ENCODE assay signal across 9 cellular contexts in the genomic region with DNA sequence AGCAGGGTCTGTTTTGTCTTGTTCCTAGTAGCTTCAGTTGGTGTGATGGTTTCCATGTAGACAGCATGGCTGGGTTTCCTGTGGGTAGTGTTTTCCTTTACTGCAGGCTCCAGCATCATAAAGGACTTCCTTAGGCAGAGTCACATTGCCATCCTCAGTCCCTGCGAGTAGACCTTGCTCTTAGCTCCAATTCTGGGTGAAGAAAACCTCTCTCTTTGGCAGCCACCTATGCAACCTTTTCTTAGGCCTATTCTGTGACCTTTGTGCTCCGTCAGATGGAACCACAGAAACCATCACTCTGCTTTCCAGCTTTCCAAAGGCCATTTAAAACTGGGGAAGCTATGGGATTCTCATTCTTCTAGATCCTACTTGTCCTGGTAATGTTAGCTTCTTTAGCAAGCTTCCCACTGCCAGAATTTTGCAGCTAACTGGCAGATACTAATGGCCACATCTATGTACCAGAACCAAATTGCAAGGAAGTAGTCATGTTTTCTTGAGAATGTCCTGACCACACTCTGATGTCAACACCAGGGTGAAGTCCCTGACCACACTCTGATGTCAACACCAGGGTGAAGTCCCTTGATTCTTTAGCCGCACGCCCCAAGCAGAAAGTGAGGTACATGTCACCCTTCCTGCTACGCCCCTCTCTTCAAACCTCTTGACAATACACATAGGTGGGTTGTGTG.
DNase-seq lines count a peak whose midpoint lies in the region; ATAC-seq, FAIRE-seq and TF ChIP-seq lines count a peak whose summit lies in the region.
"Had no signal": no experiment of that assay in that cellular context is flagged by ENCODE, and none has a peak within 500 bp of the region (broad histone marks: within the 10 kb centered on the region; RNA-seq: fewer than 3 reads in every experiment).

No MANE protein-coding gene starts in this region.

- BruUV-seq in Calu3 (replicated peaks; lab: Mats Ljungman, UMichigan), result no TSS peak

- CTCF ChIA-PET in activated CD8-positive, alpha-beta memory T cell treated with anti-CD3 and anti-CD28 coated beads, Interleukin-2, amount 10 ng/mL, durations not matched to agents 7 days and 5 days (lab: Charles Lee), result no interaction called here
- CTCF ChIA-PET in Calu3 (lab: Charles Lee), result no interaction called here

- no peaks in the 10 kb centered on the region for H3K27me3 ChIP-seq in esophagus muscularis mucosa
- H3K27me3 ChIP-seq in small intestine (ENCODE audit: control insufficient read depth in 2 of 2, insufficient read depth in 2 of 2, low read length in 2 of 2), result no peaks in the 10 kb centered on the region

- H3K36me3 Mint-ChIP-seq in activated CD8-positive, alpha-beta memory T cell treated with anti-CD3 and anti-CD28 coated beads, Interleukin-2, amount 10 ng/mL, durations not matched to agents 7 days and 5 days, result peaks cover 7% of the 10 kb centered on the region
- no peaks in the 10 kb centered on the region for H3K36me3 Mint-ChIP-seq in Calu3 (ENCODE audit: insufficient read depth, unreplicated experiment)

- no peak for TF ChIP-seq EP300 in esophagus muscularis mucosa (IDR thresholded peaks at IDR 0.05)

- no peaks in the 10 kb centered on the region for H3K27me3 Mint-ChIP-seq in activated CD8-positive, alpha-beta memory T cell treated with anti-CD3 and anti-CD28 coated beads, Interleukin-2, amount 10 ng/mL, durations not matched to agents 7 days and 5 days
- H3K27me3 Mint-ChIP-seq in Calu3 (ENCODE audit: unreplicated experiment), result no peaks in the 10 kb centered on the region

- peaks cover 19% of the 10 kb centered on the region for H3K4me1 Mint-ChIP-seq in activated CD8-positive, alpha-beta memory T cell treated with anti-CD3 and anti-CD28 coated beads, Interleukin-2, amount 10 ng/mL, durations not matched to agents 7 days and 5 days
- H3K4me1 Mint-ChIP-seq in Calu3 (ENCODE audit: low read depth, unreplicated experiment), result no peaks in the 10 kb centered on the region

- intact Hi-C loops in esophagus muscularis mucosa (cut with DNase I), result no loop called here
- intact Hi-C loops in Calu3 (cut with micrococcal nuclease; ENCODE audit: unreplicated experiment), result no loop called here

- no peak overlapping the region for H3K27ac ChIP-seq in esophagus muscularis mucosa (replicated peaks in 1 of 4)
- no peak overlapping the region for H3K27ac ChIP-seq in small intestine (ENCODE audit: low read depth in 1 of 2, low read length in 1 of 2)

- H3K9me3 ChIP-seq in esophagus muscularis mucosa (no peaks in the 10 kb centered on the region), small intestine (ENCODE audit: control insufficient read depth, low read depth) (no peaks in the 10 kb centered on the region)

- H3K4me1 ChIP-seq in esophagus muscularis mucosa, result no peaks in the 10 kb centered on the region
- no peaks in the 10 kb centered on the region for H3K4me1 ChIP-seq in small intestine (ENCODE audit: control insufficient read depth in 2 of 2, insufficient read depth in 1 of 2, low read depth in 1 of 2, low read length in 1 of 2)

- H3K36me3 ChIP-seq in esophagus muscularis mucosa (no peaks in the 10 kb centered on the region), small intestine (ENCODE audit: control insufficient read depth in 2 of 2, insufficient read depth in 2 of 2, low read length in 2 of 2) (no peaks in the 10 kb centered on the region)

- peak; percentile 86 for DNase-seq in activated CD8-positive, alpha-beta memory T cell treated with anti-CD3 and anti-CD28 coated beads, Interleukin-2, amount 10 ng/mL, durations not matched to agents 7 days and 5 days
- no peak for DNase-seq in activated CD8-positive, alpha-beta memory T cell treated with anti-CD3 and anti-CD28 coated beads, Interleukin-2, amount 50 U/mL, for 4 hours
- peak; percentile 50 for DNase-seq in stimulated activated CD8-positive, alpha-beta memory T cell treated with anti-CD3 and anti-CD28 coated beads, Interleukin-4, amount 100 ng/mL, for 48 hours
- DNase-seq in esophagus muscularis mucosa (ENCODE audit: extremely low spot score) (no peak), small intestine (no peak), Calu3 (no peak)

- FAIRE-seq in small intestine (lab: Jason Lieb, UNC), result no peak
- FAIRE-seq: H1 had no signal

- H3K4me3 ChIP-seq in esophagus muscularis mucosa (no peak overlapping the region), small intestine (ENCODE audit: low read depth in 1 of 2, low read length in 2 of 2) (no peak overlapping the region)

- ATAC-seq in activated CD8-positive, alpha-beta memory T cell treated with anti-CD3 and anti-CD28 coated beads, Interleukin-2, amount 10 ng/mL, durations not matched to agents 7 days and 5 days, result peak; percentile 92
- peak; percentile 97 for ATAC-seq in GM21737 (IDR thresholded peaks at IDR 0.05; ENCODE audit: unreplicated experiment)
- peak; percentile 97 for ATAC-seq in HG03460 (IDR thresholded peaks at IDR 0.05; ENCODE audit: unreplicated experiment)

- no peak for TF ChIP-seq CTCF in esophagus muscularis mucosa (IDR thresholded peaks at IDR 0.05)
- no peak for TF ChIP-seq CTCF in Calu3 (IDR thresholded peaks at IDR 0.05; ENCODE audit: unreplicated experiment)

- H3K4me3 Mint-ChIP-seq in activated CD8-positive, alpha-beta memory T cell treated with anti-CD3 and anti-CD28 coated beads, Interleukin-2, amount 10 ng/mL, durations not matched to agents 7 days and 5 days, result peak overlapping the region; percentile 15
- H3K4me3 Mint-ChIP-seq in Calu3 (ENCODE audit: low read depth, unreplicated experiment), result no peak overlapping the region

- 94% methylated on average over 5 of the region's 5 CpGs for WGBS in esophagus muscularis mucosa
- WGBS in small intestine, 3 donors, result 76 to 84% (median 81%) methylated on average over 5 of the region's 5 CpGs

- no peak for TF ChIP-seq POLR2A in esophagus muscularis mucosa (IDR thresholded peaks at IDR 0.05; ENCODE audit: low read depth)

- peak overlapping the region; percentile 90 for H3K27ac Mint-ChIP-seq in activated CD8-positive, alpha-beta memory T cell treated with anti-CD3 and anti-CD28 coated beads, Interleukin-2, amount 10 ng/mL, durations not matched to agents 7 days and 5 days
- H3K27ac Mint-ChIP-seq in Calu3 (ENCODE audit: unreplicated experiment), result no peak overlapping the region

- peaks cover 6% of the 10 kb centered on the region for H3K9me3 Mint-ChIP-seq in activated CD8-positive, alpha-beta memory T cell treated with anti-CD3 and anti-CD28 coated beads, Interleukin-2, amount 10 ng/mL, durations not matched to agents 7 days and 5 days (ENCODE audit: low read depth)
- H3K9me3 Mint-ChIP-seq in Calu3 (ENCODE audit: low read depth, unreplicated experiment), result no peaks in the 10 kb centered on the region

Comparison
In these comparisons a context has a peak if more than half of its experiments do, and no peak if none do; other contexts are left out.
1. DNase-seq: peak in activated CD8-positive, alpha-beta memory T cell treated with anti-CD3 and anti-CD28 coated beads, Interleukin-2, amount 10 ng/mL, durations not matched to agents 7 days and 5 days (single experiment) and stimulated activated CD8-positive, alpha-beta memory T cell treated with anti-CD3 and anti-CD28 coated beads, Interleukin-4, amount 100 ng/mL, for 48 hours (single experiment); none in activated CD8-positive, alpha-beta memory T cell treated with anti-CD3 and anti-CD28 coated beads, Interleukin-2, amount 50 U/mL, for 4 hours (single experiment), esophagus muscularis mucosa (single experiment), small intestine (single experiment) and Calu3 (single experiment).
2. Peak in every context shown above with its lines, with median percentiles within 50 percentile points of each other: ATAC-seq.